In the genomic region with DNA sequence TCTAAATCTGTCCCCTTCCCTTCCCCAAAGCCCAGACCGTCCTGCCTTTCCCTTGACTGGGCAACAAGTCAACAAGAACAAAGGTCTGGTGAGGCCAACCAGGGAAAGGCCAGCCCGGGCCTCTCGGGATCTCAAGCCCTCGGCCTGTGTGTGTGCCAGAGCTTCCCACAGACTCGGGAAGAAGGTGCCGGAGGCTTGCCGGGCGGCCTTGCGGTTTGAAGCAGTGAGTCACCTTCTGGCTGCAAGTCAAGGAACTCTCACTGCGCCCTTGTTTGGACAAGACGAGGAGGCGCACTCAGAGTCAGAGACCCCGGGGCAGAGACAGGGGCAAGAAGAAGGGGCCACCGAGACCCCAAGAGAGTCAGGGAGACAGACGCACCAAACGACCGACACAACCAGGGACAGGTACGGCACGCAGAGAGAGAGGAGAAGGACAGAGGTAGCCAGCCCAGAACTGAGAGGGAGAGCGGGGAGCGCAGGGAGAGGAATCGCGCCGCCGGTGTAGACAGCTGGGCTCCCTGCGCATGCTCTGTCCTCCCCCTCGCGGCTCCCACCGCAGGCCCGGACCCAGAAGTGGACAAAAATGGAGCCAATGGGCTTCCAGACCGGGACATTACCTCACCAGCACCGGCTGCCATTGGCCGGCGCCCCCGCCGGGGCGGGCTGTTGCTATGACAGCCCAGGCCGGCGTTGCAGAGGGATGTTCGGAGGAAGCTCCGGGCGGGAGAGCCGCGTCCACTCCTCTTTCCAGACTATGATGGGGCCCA, we compare ENCODE assay signal across 1 cellular context.
A peak's percentile ranks its signal among the peaks of the same experiment; 100 is the strongest.
TF ChIP-seq lines count a peak whose summit lies in the region.

No MANE protein-coding gene starts in this region.

TF ChIP-seq in HepG2, 621 proteins besides CTCF, POLR2A, EP300 and RAD21 (continued from another document and continues in another):
- TF ChIP-seq, protein P1, sequence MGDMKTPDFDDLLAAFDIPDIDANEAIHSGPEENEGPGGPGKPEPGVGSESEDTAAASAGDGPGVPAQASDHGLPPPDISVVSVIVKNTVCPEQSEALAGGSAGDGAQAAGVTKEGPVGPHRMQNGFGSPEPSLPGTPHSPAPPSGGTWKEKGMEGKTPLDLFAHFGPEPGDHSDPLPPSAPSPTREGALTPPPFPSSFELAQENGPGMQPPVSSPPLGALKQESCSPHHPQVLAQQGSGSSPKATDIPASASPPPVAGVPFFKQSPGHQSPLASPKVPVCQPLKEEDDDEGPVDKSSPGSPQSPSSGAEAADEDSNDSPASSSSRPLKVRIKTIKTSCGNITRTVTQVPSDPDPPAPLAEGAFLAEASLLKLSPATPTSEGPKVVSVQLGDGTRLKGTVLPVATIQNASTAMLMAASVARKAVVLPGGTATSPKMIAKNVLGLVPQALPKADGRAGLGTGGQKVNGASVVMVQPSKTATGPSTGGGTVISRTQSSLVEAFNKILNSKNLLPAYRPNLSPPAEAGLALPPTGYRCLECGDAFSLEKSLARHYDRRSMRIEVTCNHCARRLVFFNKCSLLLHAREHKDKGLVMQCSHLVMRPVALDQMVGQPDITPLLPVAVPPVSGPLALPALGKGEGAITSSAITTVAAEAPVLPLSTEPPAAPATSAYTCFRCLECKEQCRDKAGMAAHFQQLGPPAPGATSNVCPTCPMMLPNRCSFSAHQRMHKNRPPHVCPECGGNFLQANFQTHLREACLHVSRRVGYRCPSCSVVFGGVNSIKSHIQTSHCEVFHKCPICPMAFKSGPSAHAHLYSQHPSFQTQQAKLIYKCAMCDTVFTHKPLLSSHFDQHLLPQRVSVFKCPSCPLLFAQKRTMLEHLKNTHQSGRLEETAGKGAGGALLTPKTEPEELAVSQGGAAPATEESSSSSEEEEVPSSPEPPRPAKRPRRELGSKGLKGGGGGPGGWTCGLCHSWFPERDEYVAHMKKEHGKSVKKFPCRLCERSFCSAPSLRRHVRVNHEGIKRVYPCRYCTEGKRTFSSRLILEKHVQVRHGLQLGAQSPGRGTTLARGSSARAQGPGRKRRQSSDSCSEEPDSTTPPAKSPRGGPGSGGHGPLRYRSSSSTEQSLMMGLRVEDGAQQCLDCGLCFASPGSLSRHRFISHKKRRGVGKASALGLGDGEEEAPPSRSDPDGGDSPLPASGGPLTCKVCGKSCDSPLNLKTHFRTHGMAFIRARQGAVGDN (CRISPR knock-in tag; IDR thresholded peaks at IDR 0.05), result peak; percentile 51
- no peak for TF ChIP-seq KMT2B (CRISPR knock-in tag; IDR thresholded peaks at IDR 0.05)
- TF ChIP-seq, protein P2, sequence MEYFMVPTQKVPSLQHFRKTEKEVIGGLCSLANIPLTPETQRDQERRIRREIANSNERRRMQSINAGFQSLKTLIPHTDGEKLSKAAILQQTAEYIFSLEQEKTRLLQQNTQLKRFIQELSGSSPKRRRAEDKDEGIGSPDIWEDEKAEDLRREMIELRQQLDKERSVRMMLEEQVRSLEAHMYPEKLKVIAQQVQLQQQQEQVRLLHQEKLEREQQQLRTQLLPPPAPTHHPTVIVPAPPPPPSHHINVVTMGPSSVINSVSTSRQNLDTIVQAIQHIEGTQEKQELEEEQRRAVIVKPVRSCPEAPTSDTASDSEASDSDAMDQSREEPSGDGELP (IDR thresholded peaks at IDR 0.05; ENCODE audit: borderline replicate concordance, low read depth), result peak; percentile 77; the same call in 1 of the 2 replicates
- TF ChIP-seq RBM22 (optimal IDR thresholded peaks at IDR 0.05; ENCODE audit: low read length), result no peak
- TF ChIP-seq ZNF292 (CRISPR knock-in tag; IDR thresholded peaks at IDR 0.05; ENCODE audit: borderline replicate concordance, low read depth), result peak; percentile 57; the same call in 1 of the 2 replicates
- no peak for TF ChIP-seq ARID2 (CRISPR knock-in tag; IDR thresholded peaks at IDR 0.05; ENCODE audit: borderline replicate concordance)
- no peak for TF ChIP-seq ZNF383 (CRISPR knock-in tag; IDR thresholded peaks at IDR 0.05; ENCODE audit: borderline replicate concordance)
- TF ChIP-seq, protein P3, sequence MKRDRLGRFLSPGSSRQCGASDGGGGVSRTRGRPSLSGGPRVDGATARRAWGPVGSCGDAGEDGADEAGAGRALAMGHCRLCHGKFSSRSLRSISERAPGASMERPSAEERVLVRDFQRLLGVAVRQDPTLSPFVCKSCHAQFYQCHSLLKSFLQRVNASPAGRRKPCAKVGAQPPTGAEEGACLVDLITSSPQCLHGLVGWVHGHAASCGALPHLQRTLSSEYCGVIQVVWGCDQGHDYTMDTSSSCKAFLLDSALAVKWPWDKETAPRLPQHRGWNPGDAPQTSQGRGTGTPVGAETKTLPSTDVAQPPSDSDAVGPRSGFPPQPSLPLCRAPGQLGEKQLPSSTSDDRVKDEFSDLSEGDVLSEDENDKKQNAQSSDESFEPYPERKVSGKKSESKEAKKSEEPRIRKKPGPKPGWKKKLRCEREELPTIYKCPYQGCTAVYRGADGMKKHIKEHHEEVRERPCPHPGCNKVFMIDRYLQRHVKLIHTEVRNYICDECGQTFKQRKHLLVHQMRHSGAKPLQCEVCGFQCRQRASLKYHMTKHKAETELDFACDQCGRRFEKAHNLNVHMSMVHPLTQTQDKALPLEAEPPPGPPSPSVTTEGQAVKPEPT (CRISPR knock-in tag; IDR thresholded peaks at IDR 0.05; ENCODE audit: low read depth), result no peak
- no peak for TF ChIP-seq ZNF101 (CRISPR knock-in tag; IDR thresholded peaks at IDR 0.05; ENCODE audit: borderline replicate concordance, low read depth)
- TF ChIP-seq, protein P4, sequence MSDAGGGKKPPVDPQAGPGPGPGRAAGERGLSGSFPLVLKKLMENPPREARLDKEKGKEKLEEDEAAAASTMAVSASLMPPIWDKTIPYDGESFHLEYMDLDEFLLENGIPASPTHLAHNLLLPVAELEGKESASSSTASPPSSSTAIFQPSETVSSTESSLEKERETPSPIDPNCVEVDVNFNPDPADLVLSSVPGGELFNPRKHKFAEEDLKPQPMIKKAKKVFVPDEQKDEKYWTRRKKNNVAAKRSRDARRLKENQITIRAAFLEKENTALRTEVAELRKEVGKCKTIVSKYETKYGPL (CRISPR knock-in tag; IDR thresholded peaks at IDR 0.05), result no peak
- no peak for TF ChIP-seq SATB2 (CRISPR knock-in tag; IDR thresholded peaks at IDR 0.05)
- no peak for TF ChIP-seq ZNF672 (CRISPR knock-in tag; IDR thresholded peaks at IDR 0.05)
- TF ChIP-seq NCOA5 (CRISPR knock-in tag; IDR thresholded peaks at IDR 0.05), result no peak
- TF ChIP-seq TSC22D2 (CRISPR knock-in tag; IDR thresholded peaks at IDR 0.05; ENCODE audit: borderline replicate concordance), result no peak
- no peak; the same call in 2 of the 3 replicates for TF ChIP-seq MXI1 (IDR thresholded peaks at IDR 0.05; ENCODE audit: borderline replicate concordance, low read depth, low read length)
- TF ChIP-seq ZFP90 (CRISPR knock-in tag; IDR thresholded peaks at IDR 0.05; ENCODE audit: borderline replicate concordance), result peak; percentile 27; the same call in 1 of the 2 replicates
- TF ChIP-seq ZNF674 (CRISPR knock-in tag; IDR thresholded peaks at IDR 0.05; ENCODE audit: low read depth), result no peak
- 0 out of 2 replicates have a peak, but pooled peaks have one; percentile 22 for TF ChIP-seq PITX1 (CRISPR knock-in tag; IDR thresholded peaks at IDR 0.05)
- TF ChIP-seq, protein P5, sequence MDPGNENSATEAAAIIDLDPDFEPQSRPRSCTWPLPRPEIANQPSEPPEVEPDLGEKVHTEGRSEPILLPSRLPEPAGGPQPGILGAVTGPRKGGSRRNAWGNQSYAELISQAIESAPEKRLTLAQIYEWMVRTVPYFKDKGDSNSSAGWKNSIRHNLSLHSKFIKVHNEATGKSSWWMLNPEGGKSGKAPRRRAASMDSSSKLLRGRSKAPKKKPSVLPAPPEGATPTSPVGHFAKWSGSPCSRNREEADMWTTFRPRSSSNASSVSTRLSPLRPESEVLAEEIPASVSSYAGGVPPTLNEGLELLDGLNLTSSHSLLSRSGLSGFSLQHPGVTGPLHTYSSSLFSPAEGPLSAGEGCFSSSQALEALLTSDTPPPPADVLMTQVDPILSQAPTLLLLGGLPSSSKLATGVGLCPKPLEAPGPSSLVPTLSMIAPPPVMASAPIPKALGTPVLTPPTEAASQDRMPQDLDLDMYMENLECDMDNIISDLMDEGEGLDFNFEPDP (CRISPR knock-in tag; conservative IDR thresholded peaks at IDR 0.05), result no peak
- TF ChIP-seq, protein P6, sequence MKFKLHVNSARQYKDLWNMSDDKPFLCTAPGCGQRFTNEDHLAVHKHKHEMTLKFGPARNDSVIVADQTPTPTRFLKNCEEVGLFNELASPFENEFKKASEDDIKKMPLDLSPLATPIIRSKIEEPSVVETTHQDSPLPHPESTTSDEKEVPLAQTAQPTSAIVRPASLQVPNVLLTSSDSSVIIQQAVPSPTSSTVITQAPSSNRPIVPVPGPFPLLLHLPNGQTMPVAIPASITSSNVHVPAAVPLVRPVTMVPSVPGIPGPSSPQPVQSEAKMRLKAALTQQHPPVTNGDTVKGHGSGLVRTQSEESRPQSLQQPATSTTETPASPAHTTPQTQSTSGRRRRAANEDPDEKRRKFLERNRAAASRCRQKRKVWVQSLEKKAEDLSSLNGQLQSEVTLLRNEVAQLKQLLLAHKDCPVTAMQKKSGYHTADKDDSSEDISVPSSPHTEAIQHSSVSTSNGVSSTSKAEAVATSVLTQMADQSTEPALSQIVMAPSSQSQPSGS (CRISPR knock-in tag; IDR thresholded peaks at IDR 0.05), result peak; percentile 100
- TF ChIP-seq, protein P7, sequence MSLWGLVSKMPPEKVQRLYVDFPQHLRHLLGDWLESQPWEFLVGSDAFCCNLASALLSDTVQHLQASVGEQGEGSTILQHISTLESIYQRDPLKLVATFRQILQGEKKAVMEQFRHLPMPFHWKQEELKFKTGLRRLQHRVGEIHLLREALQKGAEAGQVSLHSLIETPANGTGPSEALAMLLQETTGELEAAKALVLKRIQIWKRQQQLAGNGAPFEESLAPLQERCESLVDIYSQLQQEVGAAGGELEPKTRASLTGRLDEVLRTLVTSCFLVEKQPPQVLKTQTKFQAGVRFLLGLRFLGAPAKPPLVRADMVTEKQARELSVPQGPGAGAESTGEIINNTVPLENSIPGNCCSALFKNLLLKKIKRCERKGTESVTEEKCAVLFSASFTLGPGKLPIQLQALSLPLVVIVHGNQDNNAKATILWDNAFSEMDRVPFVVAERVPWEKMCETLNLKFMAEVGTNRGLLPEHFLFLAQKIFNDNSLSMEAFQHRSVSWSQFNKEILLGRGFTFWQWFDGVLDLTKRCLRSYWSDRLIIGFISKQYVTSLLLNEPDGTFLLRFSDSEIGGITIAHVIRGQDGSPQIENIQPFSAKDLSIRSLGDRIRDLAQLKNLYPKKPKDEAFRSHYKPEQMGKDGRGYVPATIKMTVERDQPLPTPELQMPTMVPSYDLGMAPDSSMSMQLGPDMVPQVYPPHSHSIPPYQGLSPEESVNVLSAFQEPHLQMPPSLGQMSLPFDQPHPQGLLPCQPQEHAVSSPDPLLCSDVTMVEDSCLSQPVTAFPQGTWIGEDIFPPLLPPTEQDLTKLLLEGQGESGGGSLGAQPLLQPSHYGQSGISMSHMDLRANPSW (CRISPR knock-in tag; IDR thresholded peaks at IDR 0.05; ENCODE audit: borderline replicate concordance), result no peak
- no peak for TF ChIP-seq AKAP8 (CRISPR knock-in tag; IDR thresholded peaks at IDR 0.05)
- TF ChIP-seq ZNF777 (CRISPR knock-in tag; IDR thresholded peaks at IDR 0.05), result peak; percentile 47; the same call in 1 of the 2 replicates
- no peak for TF ChIP-seq NR2C2 (CRISPR knock-in tag; IDR thresholded peaks at IDR 0.05; ENCODE audit: borderline replicate concordance)
- TF ChIP-seq ATF1 (CRISPR knock-in tag; IDR thresholded peaks at IDR 0.05), result no peak
- no peak for TF ChIP-seq ZNF207 (IDR thresholded peaks at IDR 0.05; ENCODE audit: borderline replicate concordance)
- TF ChIP-seq MTF1 (CRISPR knock-in tag; IDR thresholded peaks at IDR 0.05), result no peak
- no peak for TF ChIP-seq ZMYM2 (CRISPR knock-in tag; IDR thresholded peaks at IDR 0.05)
- no peak for TF ChIP-seq ZNF558 (CRISPR knock-in tag; IDR thresholded peaks at IDR 0.05; ENCODE audit: borderline replicate concordance)
- TF ChIP-seq, protein P8, sequence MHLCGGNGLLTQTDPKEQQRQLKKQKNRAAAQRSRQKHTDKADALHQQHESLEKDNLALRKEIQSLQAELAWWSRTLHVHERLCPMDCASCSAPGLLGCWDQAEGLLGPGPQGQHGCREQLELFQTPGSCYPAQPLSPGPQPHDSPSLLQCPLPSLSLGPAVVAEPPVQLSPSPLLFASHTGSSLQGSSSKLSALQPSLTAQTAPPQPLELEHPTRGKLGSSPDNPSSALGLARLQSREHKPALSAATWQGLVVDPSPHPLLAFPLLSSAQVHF (CRISPR knock-in tag; IDR thresholded peaks at IDR 0.05), result no peak
- TF ChIP-seq ZSCAN22 (CRISPR knock-in tag; IDR thresholded peaks at IDR 0.05), result no peak
- TF ChIP-seq, protein P9, sequence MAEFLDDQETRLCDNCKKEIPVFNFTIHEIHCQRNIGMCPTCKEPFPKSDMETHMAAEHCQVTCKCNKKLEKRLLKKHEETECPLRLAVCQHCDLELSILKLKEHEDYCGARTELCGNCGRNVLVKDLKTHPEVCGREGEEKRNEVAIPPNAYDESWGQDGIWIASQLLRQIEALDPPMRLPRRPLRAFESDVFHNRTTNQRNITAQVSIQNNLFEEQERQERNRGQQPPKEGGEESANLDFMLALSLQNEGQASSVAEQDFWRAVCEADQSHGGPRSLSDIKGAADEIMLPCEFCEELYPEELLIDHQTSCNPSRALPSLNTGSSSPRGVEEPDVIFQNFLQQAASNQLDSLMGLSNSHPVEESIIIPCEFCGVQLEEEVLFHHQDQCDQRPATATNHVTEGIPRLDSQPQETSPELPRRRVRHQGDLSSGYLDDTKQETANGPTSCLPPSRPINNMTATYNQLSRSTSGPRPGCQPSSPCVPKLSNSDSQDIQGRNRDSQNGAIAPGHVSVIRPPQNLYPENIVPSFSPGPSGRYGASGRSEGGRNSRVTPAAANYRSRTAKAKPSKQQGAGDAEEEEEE (CRISPR knock-in tag; IDR thresholded peaks at IDR 0.05; ENCODE audit: borderline replicate concordance), result no peak
- TF ChIP-seq ZNF251 (CRISPR knock-in tag; IDR thresholded peaks at IDR 0.05), result no peak
- TF ChIP-seq NR1H2 (CRISPR knock-in tag; IDR thresholded peaks at IDR 0.05; ENCODE audit: borderline replicate concordance, low read depth), result no peak
- no peak for TF ChIP-seq ZNF530 (CRISPR knock-in tag; IDR thresholded peaks at IDR 0.05; ENCODE audit: low read depth)
- TF ChIP-seq, protein P10, sequence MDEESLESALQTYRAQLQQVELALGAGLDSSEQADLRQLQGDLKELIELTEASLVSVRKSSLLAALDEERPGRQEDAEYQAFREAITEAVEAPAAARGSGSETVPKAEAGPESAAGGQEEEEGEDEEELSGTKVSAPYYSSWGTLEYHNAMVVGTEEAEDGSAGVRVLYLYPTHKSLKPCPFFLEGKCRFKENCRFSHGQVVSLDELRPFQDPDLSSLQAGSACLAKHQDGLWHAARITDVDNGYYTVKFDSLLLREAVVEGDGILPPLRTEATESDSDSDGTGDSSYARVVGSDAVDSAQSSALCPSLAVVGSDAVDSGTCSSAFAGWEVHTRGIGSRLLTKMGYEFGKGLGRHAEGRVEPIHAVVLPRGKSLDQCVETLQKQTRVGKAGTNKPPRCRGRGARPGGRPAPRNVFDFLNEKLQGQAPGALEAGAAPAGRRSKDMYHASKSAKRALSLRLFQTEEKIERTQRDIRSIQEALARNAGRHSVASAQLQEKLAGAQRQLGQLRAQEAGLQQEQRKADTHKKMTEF (CRISPR knock-in tag; IDR thresholded peaks at IDR 0.05), result peak; percentile 27; the same call in 1 of the 2 replicates
- no peak for TF ChIP-seq HOXA3 (CRISPR knock-in tag; IDR thresholded peaks at IDR 0.05)
- TF ChIP-seq NCOA1 (CRISPR knock-in tag; IDR thresholded peaks at IDR 0.05), result no peak
- TF ChIP-seq, protein P11, sequence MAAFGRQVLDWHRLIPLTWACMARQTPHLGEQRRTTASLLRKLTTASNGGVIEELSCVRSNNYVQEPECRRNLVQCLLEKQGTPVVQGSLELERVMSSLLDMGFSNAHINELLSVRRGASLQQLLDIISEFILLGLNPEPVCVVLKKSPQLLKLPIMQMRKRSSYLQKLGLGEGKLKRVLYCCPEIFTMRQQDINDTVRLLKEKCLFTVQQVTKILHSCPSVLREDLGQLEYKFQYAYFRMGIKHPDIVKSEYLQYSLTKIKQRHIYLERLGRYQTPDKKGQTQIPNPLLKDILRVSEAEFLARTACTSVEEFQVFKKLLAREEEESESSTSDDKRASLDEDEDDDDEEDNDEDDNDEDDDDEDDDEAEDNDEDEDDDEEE (CRISPR knock-in tag; IDR thresholded peaks at IDR 0.05), result no peak
